ENCODE assay signal across 9 cellular contexts in the genomic region with DNA sequence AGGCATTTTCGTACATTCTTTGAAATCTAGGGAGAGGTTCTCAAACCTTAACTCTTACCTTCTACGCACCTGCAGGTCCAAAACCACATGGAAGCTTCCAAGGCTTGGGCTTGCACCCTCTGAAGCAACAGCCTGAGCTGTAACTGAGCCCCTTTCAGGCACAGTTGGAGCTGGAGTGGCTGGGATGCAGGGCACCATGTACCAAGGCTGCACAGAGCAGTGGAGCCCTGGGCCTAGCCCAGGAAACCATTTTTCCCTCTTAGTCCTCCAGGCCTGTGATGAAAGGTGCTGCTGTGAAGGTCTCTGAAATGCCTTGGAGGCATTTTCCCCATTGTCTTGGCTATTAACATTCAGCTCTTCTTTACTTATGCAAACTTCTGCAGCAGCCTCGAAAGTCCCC. TPM values are rescaled to one million over a fixed set of nuclear protein-coding genes. Genes with fewer than 3 reads are reported as not detected.
"Had no signal": no experiment of that assay in that cellular context is flagged by ENCODE, and none has a peak within 500 bp of the region (broad histone marks: within the 10 kb centered on the region; RNA-seq: fewer than 3 reads in every experiment).

No MANE protein-coding gene starts in this region.

- FAIRE-seq: G401.6, GM12878, GM12891, GM12892, GM18507, GM19239 had no signal

- H3K4me3 ChIP-seq: GM12878 had no signal

- DNase-seq: GDM1, GF-D8 had no signal

- ATAC-seq: GM12878 had no signal

RNA-seq across cellular contexts. Expression of a gene that starts 12.5 kb away (rescaled TPM):
- total RNA-seq: G401 had no signal
